8 cellular contexts compared by ENCODE assay signal in the genomic region with DNA sequence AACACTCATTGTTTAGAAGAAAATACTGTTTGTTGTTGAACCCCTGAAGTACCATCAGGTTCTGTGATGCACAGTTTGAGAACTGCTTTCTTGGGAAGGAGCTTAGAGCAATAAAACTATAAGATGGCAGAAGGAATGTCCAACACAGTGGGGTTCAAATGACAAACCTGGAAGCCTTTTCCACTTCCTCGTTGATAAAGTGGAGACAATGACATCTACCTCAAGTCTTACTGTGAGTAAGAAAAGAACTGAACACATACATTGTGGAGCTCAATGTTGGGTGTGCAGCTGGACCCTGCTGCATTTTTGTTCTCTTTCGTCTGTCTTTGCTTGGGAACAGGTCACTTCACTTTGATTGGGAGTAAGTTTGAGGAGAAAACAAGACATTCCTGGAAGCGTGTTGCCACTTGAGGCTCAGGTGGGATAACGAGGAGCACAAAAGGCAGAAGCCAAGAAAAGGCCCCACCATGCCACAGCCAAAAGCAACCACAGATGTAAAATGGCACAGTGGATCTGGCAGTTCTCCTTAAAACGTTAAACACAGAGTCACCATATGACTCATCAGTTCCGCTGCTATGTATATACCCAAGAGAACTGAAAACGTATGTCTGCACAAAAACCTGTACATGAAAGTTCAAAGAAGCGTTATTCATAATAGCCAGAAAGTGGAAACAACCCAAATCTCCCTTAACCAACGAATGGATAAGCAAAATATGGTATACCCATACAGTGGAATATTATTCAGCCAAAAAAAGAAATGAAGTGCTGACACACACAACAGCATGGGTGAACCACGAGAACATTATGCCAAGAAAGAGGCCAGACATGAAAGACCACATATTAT. TPM values are rescaled to one million over a fixed set of nuclear protein-coding genes. Genes with fewer than 3 reads are reported as not detected.
A peak's percentile ranks its signal among the peaks of the same experiment; 100 is the strongest.
DNase-seq lines count a peak whose midpoint lies in the region; ATAC-seq, FAIRE-seq and TF ChIP-seq lines count a peak whose summit lies in the region.

No MANE protein-coding gene starts in this region.

- TF ChIP-seq CTCF in choroid plexus epithelial cell (conservative IDR thresholded peaks at IDR 0.05; ENCODE audit: low read depth, low read length) (no peak), upper lobe of left lung (IDR thresholded peaks at IDR 0.05) (no peak)

- FAIRE-seq in GM18507 (lab: Jason Lieb, UNC): peak; percentile 97

- H3K79me2 ChIP-seq in mesendoderm (ENCODE audit: control insufficient read depth, insufficient read depth, low read length): no peaks in the 10 kb centered on the region

- no peak overlapping the region for H3K9ac ChIP-seq in mesendoderm (ENCODE audit: low read length)

- no peak overlapping the region for H2BK15ac ChIP-seq in mesendoderm (replicated peaks; ENCODE audit: low read depth)

- no peak for TF ChIP-seq EP300 in upper lobe of left lung (IDR thresholded peaks at IDR 0.05)

- no peak overlapping the region for H2BK120ac ChIP-seq in mesendoderm (ENCODE audit: low read depth, low read length)

- H3K36me3 ChIP-seq in upper lobe of left lung: no peaks in the 10 kb centered on the region
- H3K36me3 ChIP-seq in mesendoderm (ENCODE audit: control insufficient read depth, insufficient read depth, low read length): no peaks in the 10 kb centered on the region

- H3K27me3 ChIP-seq in upper lobe of left lung: no peaks in the 10 kb centered on the region
- no peaks in the 10 kb centered on the region for H3K27me3 ChIP-seq in mesendoderm (ENCODE audit: insufficient read depth, low read length, poor library complexity)

- H3K4me1 ChIP-seq in upper lobe of left lung: peaks cover 0 to 3% (median 0%) of the 10 kb centered on the region in 4 donors
- no peaks in the 10 kb centered on the region for H3K4me1 ChIP-seq in mesendoderm (ENCODE audit: control insufficient read depth, low read depth, low read length)

- H3K56ac ChIP-seq in mesendoderm (ENCODE audit: low read length): no peak overlapping the region

- no peaks in the 10 kb centered on the region for H3K9me3 ChIP-seq in upper lobe of left lung

- ATAC-seq in GM21737 (IDR thresholded peaks at IDR 0.05; ENCODE audit: unreplicated experiment) (peak; percentile 73), upper lobe of left lung (ENCODE audit: low FRiP score in 2 of 2) (no peak)

- in situ Hi-C loops in KBM-7 (cut with MboI; ENCODE audit: low pct_unique_long_range_greater_than_20kb, low sequenced_read_pairs): no loop called here

- no peak overlapping the region for H3K4me2 ChIP-seq in mesendoderm (ENCODE audit: low read length)

- H3K4me3 ChIP-seq in choroid plexus epithelial cell (ENCODE audit: low read depth, low read length) (no peak overlapping the region), upper lobe of left lung (no peak overlapping the region), mesendoderm (ENCODE audit: low read length) (no peak overlapping the region)

- TF ChIP-seq POLR2A in upper lobe of left lung (IDR thresholded peaks at IDR 0.05): no peak

- H3K27ac ChIP-seq in upper lobe of left lung (no peak overlapping the region), mesendoderm (ENCODE audit: low read depth, low read length) (no peak overlapping the region)

- no peak overlapping the region for H4K8ac ChIP-seq in mesendoderm (ENCODE audit: low read depth, low read length)

- no peak overlapping the region for H3K23ac ChIP-seq in mesendoderm (ENCODE audit: low read length)

- no peak overlapping the region for H2AK5ac ChIP-seq in mesendoderm (ENCODE audit: low read length)

- no peak overlapping the region for H3K18ac ChIP-seq in mesendoderm (ENCODE audit: low read length)

- DNase-seq in GM18507 (ENCODE audit: extremely low spot score, insufficient read length, low read depth): no peak
- DNase-seq in KBM-7: peak; percentile 43
- peak; percentile 43 for DNase-seq in choroid plexus epithelial cell (ENCODE audit: low read depth)
- no peak for DNase-seq in upper lobe of left lung
- no peak for DNase-seq in SHP77 (lab: John Stamatoyannopoulos, UW)
- DNase-seq in mesendoderm: no peak
- DNase-seq in DMS79 (lab: John Stamatoyannopoulos, UW): no peak

- H2BK5ac ChIP-seq in mesendoderm (ENCODE audit: low read length): no peak overlapping the region

- H3K79me1 ChIP-seq in mesendoderm (ENCODE audit: low read length): no peaks in the 10 kb centered on the region

- no peak overlapping the region for H3K4ac ChIP-seq in mesendoderm (ENCODE audit: low read depth, low read length)

- H4K5ac ChIP-seq in mesendoderm (ENCODE audit: low read length): no peak overlapping the region

- WGBS in upper lobe of left lung, 2 donors: 69 to 74% methylated on average over 10 of the region's 10 CpGs
- WGBS in mesendoderm (ENCODE audit: extremely low coverage, insufficient coverage, low lambda C conversion rate): no CpG with 5 or more reads among the region's 10 CpGs

RNA-seq across cellular contexts. Expression of a gene that starts 42.9 kb away (rescaled TPM):
- 100 to 1,000 TPM in 3 of 6 donors, 10 to 100 TPM in 3; 28.3 to 170 (median 95.6) TPM for total RNA-seq in upper lobe of left lung
- polyA plus RNA-seq in mesendoderm (2013, experiment 1 of 2): 812 TPM
- polyA plus RNA-seq in mesendoderm (2013, experiment 2 of 2): 835 TPM

Comparison
In these comparisons a context has a peak if more than half of its experiments do, and no peak if none do; other contexts are left out.
1. DNase-seq: peak in KBM-7 (single experiment) and choroid plexus epithelial cell (single experiment); none in GM18507 (single experiment), upper lobe of left lung (0 of 2), SHP77 (0 of 2), mesendoderm (single experiment) and DMS79 (single experiment).